ENCODE assay signal across 18 cellular contexts in the genomic region with DNA sequence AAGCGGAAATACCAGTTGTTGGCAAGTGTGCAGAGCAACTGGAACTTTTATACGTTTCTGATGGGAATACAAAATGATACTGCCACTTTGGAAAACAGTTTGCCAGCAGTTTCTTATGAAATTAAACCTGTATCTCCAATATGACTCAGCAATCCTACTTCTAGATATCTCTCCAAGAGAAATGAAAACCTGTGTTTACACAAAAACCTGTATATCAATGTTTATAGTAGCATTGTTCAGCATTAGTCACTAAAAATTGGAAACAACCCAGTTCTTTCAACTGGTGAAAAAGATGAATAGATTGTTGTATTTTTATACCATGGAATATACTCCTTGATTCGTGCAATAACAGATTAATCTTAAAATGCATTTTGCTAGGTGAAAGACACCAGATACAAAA. TPM values are rescaled to one million over a fixed set of nuclear protein-coding genes. Genes with fewer than 3 reads are reported as not detected.
DNase-seq lines count a peak whose midpoint lies in the region; TF ChIP-seq lines count a peak whose summit lies in the region.
"Had no signal": no experiment of that assay in that cellular context is flagged by ENCODE, and none has a peak within 500 bp of the region (broad histone marks: within the 10 kb centered on the region; RNA-seq: fewer than 3 reads in every experiment).

No MANE protein-coding gene starts in this region.

- TF ChIP-seq POLR2A in adrenal gland (IDR thresholded peaks at IDR 0.05): no peak

- no peaks in the 10 kb centered on the region for H3K4me1 ChIP-seq in adrenal gland (replicated peaks in 1 of 2)
- H3K4me1 ChIP-seq: lower lobe of right lung had no signal

- no peaks in the 10 kb centered on the region for H3K36me3 ChIP-seq in adrenal gland (replicated peaks in 1 of 2)
- H3K36me3 ChIP-seq: cardiac muscle cell, lower lobe of right lung had no signal

- TF ChIP-seq CTCF in 22Rv1 (IDR thresholded peaks at IDR 0.05): no peak
- no peak for TF ChIP-seq CTCF in adrenal gland (IDR thresholded peaks at IDR 0.05)

- H3K9me3 ChIP-seq in adrenal gland (replicated peaks in 1 of 3): no peaks in the 10 kb centered on the region
- H3K9me3 ChIP-seq: lower lobe of right lung had no signal

- H3K27me3 ChIP-seq in adrenal gland: no peaks in the 10 kb centered on the region
- H3K27me3 ChIP-seq: cardiac muscle cell had no signal

- H3K4me3 ChIP-seq in adrenal gland: no peak overlapping the region
- H3K4me3 ChIP-seq: cardiac muscle cell, lower lobe of right lung had no signal

- WGBS in adrenal gland, 4 donors: 25 to 48% (median 33%) methylated on average over 2 to 3 of the region's 3 CpGs

- intact Hi-C loops in head of caudate nucleus (cut with DNase I) (no loop called here), adrenal gland (cut with DNase I) (no loop called here)

- H3K27ac ChIP-seq in 22Rv1 (peak overlapping the region; percentile 68), adrenal gland (no peak overlapping the region)
- H3K27ac ChIP-seq: cardiac muscle cell, lower lobe of right lung had no signal

- DNase-seq in HT-29 (ENCODE audit: low spot score): peak; percentile 66
- peak; percentile 66 for DNase-seq in amniotic epithelial cell (ENCODE audit: low read depth)
- peak; percentile 34 for DNase-seq in fibroblast of peridontal ligament (ENCODE audit: extremely low read depth)
- no peak for DNase-seq in MV-4-11 (lab: John Stamatoyannopoulos, UW)
- no peak for DNase-seq in head of caudate nucleus
- DNase-seq in iPS-NIHi7 (ENCODE audit: extremely low spot score): no peak
- no peak for DNase-seq in adrenal gland
- DNase-seq: ACHN; activated effector memory CD4-positive, alpha-beta T cell treated with anti-CD3 and anti-CD28 coated beads, Interleukin-2, amount 50 U/mL, for 16 hours; endodermal cell; lower lobe of right lung; NCI-H1092; stimulated activated CD4-positive, alpha-beta T cell treated with anti-CD3 and anti-CD28 coated beads, Interleukin-2, amount 100 ng/mL, for 48 hours; SW 1271; trophoblast cell had no signal

RNA-seq across cellular contexts. Expression of gene ATP7A, which starts 26.8 kb away (rescaled TPM):
- 5.2 and 5.4 TPM in 2 replicates for total RNA-seq in HT-29 (2014; rRNA removed; shearing (Covaris generic))
- total RNA-seq in adrenal gland: 10 to 100 TPM in 7 of 8 donors, 1 to 10 TPM in 1; 7.7 to 20.9 (median 13.7) TPM
- polyA plus RNA-seq in adrenal gland: 1 to 10 TPM; 2.6 to 6.1 (median 3.4) TPM

RNA-seq across cellular contexts. Expression of gene PGAM4, which starts 32.1 kb away (rescaled TPM):
- total RNA-seq in HT-29 (2014; rRNA removed; shearing (Covaris generic)): not detected in 2 replicates
- total RNA-seq in adrenal gland: under 1 TPM in 1 of 8 donors, not detected in 7; 0.42 TPM
- polyA plus RNA-seq in adrenal gland: under 1 TPM in 1 of 3 donors, not detected in 2; 0.26 TPM
- total RNA-seq: cardiac muscle cell, lower lobe of right lung had no signal
- polyA plus RNA-seq: neural cell had no signal

RNA-seq across cellular contexts. Expression of gene COX7B, which starts 38.0 kb away (rescaled TPM):
- total RNA-seq in HT-29 (2014; rRNA removed; shearing (Covaris generic)): 273 and 371 TPM in 2 replicates
- 100 to 1,000 TPM; 164 to 376 (median 249) TPM for total RNA-seq in adrenal gland
- polyA plus RNA-seq in adrenal gland: 1,000 to 10,000 TPM in 1 of 3 donors, 100 to 1,000 TPM in 2; 603 to 1,027 (median 697) TPM

RNA-seq across cellular contexts. Expression of gene MAGT1, which starts 42.1 kb away (rescaled TPM):
- total RNA-seq in HT-29 (2014; rRNA removed; shearing (Covaris generic)): 51.3 and 76.4 TPM in 2 replicates
- 10 to 100 TPM; 22.9 to 77.0 (median 47.8) TPM for total RNA-seq in adrenal gland
- polyA plus RNA-seq in adrenal gland: 10 to 100 TPM in 1 of 3 donors, 1 to 10 TPM in 2; 8.5 to 73.2 (median 9.3) TPM

Comparison
In these comparisons a context has a peak if more than half of its experiments do, and no peak if none do; other contexts are left out.
1. DNase-seq: peak in HT-29 (single experiment), amniotic epithelial cell (single experiment) and fibroblast of peridontal ligament (single experiment); none in MV-4-11 (single experiment), head of caudate nucleus (0 of 42), iPS-NIHi7 (single experiment) and adrenal gland (0 of 7).